8 cellular contexts compared by ENCODE assay signal in the genomic region with DNA sequence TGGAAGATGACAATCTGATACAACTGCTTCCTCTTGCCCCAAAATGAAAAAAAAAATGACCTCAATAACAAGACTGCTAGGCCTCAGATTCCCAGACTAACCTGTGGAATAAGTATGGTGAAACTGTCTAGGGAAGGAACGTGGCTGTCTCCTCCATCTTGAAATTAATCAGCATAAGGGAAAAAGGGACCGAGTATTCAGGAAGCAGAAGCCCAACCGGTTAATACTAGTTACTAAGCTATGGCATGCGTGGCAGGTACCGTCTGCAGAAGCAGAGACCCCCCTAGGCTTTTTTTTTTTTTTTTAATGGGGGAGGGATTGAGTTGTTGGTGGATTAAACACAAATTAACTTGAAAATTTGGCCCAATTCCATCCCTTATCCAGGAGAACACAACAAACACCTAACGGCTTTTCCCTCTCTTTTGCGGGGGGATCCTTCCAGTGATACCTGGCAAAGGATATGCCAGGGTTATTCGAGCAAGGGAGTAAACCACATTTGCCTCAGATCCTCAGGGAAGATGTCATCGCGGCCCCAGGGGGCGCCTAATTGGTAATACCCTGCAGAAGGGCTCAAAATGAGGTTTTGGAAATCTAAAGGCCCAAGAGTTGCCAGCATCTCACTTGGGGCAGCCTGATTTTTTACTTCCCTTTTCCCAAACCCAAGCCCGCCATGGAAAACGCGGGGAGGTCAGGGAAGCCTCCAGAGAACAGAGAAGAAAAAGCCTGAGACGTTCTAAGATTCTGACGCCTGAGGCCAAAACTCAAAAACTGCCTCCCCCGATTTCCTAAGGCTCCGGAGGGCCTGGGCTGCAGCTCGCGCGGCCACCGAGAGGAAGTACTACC. TPM values are rescaled to one million over a fixed set of nuclear protein-coding genes. Genes with fewer than 3 reads are reported as not detected.
DNase-seq lines count a peak whose midpoint lies in the region; ATAC-seq and TF ChIP-seq lines count a peak whose summit lies in the region.

No MANE protein-coding gene starts in this region.

- intact Hi-C loops in activated B cell treated with CpG ODN at 0.5 μM for 24 hours (cut with micrococcal nuclease), result loop anchor here (1.0 to 10.0 kb wide), 9 partner anchors 107 to 1814 kb away; a partner anchor contains a TSS

- no peak overlapping the region for H2BK5ac ChIP-seq in neuronal stem cell (ENCODE audit: low read length)

- H2AFZ ChIP-seq in neuronal stem cell (ENCODE audit: low read length), result no peak overlapping the region

- H2BK15ac ChIP-seq in neuronal stem cell (ENCODE audit: low read length), result no peak overlapping the region

- no CpG with 5 or more reads among the region's 22 CpGs for WGBS in neuronal stem cell (ENCODE audit: extremely low coverage in 2 of 2, insufficient read length in 2 of 2, insufficient replicate concordance in 1 of 2), 2 donors

- H3K79me1 ChIP-seq in neuronal stem cell (ENCODE audit: low read depth, low read length), result peaks cover 2% of the 10 kb centered on the region

- no peak overlapping the region for H2BK12ac ChIP-seq in neuronal stem cell (ENCODE audit: low read length)

- peak; percentile 31 for DNase-seq in ACHN
- DNase-seq in GM10248 (ENCODE audit: extremely low spot score), result no peak
- peak; percentile 9 for DNase-seq in NCI-H146 treated with DMSO at 0.1 percent for 48 hours (lab: John Stamatoyannopoulos, UW; ENCODE audit: unreplicated experiment)
- DNase-seq in activated B cell treated with CpG ODN at 0.5 μM for 24 hours, result no peak
- DNase-seq in fibroblast of the aortic adventitia (ENCODE audit: low read depth), result peak; percentile 40
- no peak for DNase-seq in neuronal stem cell (ENCODE audit: low spot score)
- DNase-seq in mesenteric fat pad (ENCODE audit: low spot score), result no peak
- DNase-seq in NCI-H187 treated with DMSO at 0.1 percent for 48 hours (lab: John Stamatoyannopoulos, UW), result no peak

- H4K8ac ChIP-seq in neuronal stem cell (ENCODE audit: low read depth, low read length), result no peak overlapping the region

- no peak overlapping the region for H2BK120ac ChIP-seq in neuronal stem cell (ENCODE audit: low read depth, low read length)

- no peak overlapping the region for H3K4ac ChIP-seq in neuronal stem cell (ENCODE audit: low read length)

- H3K4me3 Mint-ChIP-seq in activated B cell treated with CpG ODN at 0.5 μM for 24 hours, result peak overlapping the region; percentile 96

- peak overlapping the region; percentile 28 for H3K4me2 ChIP-seq in neuronal stem cell (ENCODE audit: insufficient read depth, low read length, poor library complexity, severe bottlenecking)

- peak overlapping the region; percentile 21 for H3K14ac ChIP-seq in neuronal stem cell (ENCODE audit: low read length)

- in situ Hi-C loops in ACHN (cut with HindIII; ENCODE audit: low pct_ligation_motif_present, low pct_unique_long_range_greater_than_20kb, low sequenced_read_pairs), result no loop called here

- no peak overlapping the region for H3K18ac ChIP-seq in neuronal stem cell (ENCODE audit: low read length)

- POLR2A ChIA-PET in GM10248 (lab: Yijun Ruan, JAX) (no interaction called here), activated B cell treated with CpG ODN at 0.5 μM for 24 hours (lab: Charles Lee) (interaction anchor here (0.6 to 1.0 kb wide), 5 partner anchors 8 to 661 kb away, joined by 3 to 9 read pairs (median 3); no protein-coding TSS in a partner anchor)

- no peak overlapping the region for H2AK5ac ChIP-seq in neuronal stem cell (ENCODE audit: low read depth, low read length)

- H3K36me3 Mint-ChIP-seq in activated B cell treated with CpG ODN at 0.5 μM for 24 hours (ENCODE audit: low read depth), result peaks cover 16% of the 10 kb centered on the region

- H4K91ac ChIP-seq in neuronal stem cell (ENCODE audit: low read depth, low read length, poor library complexity), result no peak overlapping the region

- H3K27ac ChIP-seq in neuronal stem cell (replicated peaks; ENCODE audit: low read length), result peak overlapping the region; percentile 81

- H3K23ac ChIP-seq in neuronal stem cell (ENCODE audit: low read depth, low read length, poor library complexity), result no peak overlapping the region

- H3K27me3 ChIP-seq in neuronal stem cell (ENCODE audit: control insufficient read depth in 3 of 3, insufficient read depth in 3 of 3, low read depth in 1 of 3, low read length in 3 of 3), result no peaks in the 10 kb centered on the region

- H3K4me3 ChIP-seq in fibroblast of the aortic adventitia (ENCODE audit: low read depth, low read length) (peak overlapping the region; percentile 80), neuronal stem cell (ENCODE audit: low read length in 2 of 2) (peak overlapping the region; percentile 67 to 99)

- TF ChIP-seq CTCF in GM10248 (IDR thresholded peaks at IDR 0.05; ENCODE audit: control extremely low read depth, extremely low read depth, low read depth, missing control alignments) (peak; percentile 8), activated B cell treated with CpG ODN at 0.5 μM for 24 hours (IDR thresholded peaks at IDR 0.05) (no peak), fibroblast of the aortic adventitia (IDR thresholded peaks at IDR 0.05; ENCODE audit: insufficient read depth, low read length) (no peak)

- H3K9me3 Mint-ChIP-seq in activated B cell treated with CpG ODN at 0.5 μM for 24 hours, result no peaks in the 10 kb centered on the region

- H3K9me3 ChIP-seq in neuronal stem cell (replicated peaks in 1 of 2; ENCODE audit: control insufficient read depth in 2 of 2, insufficient read depth in 1 of 2, low read depth in 1 of 2, low read length in 2 of 2), result peaks cover 0 to 2% of the 10 kb centered on the region in 2 donors

- peaks cover 0 to 39% of the 10 kb centered on the region in 2 donors for H3K36me3 ChIP-seq in neuronal stem cell (replicated peaks in 1 of 2; ENCODE audit: control insufficient read depth in 2 of 2, insufficient read depth in 2 of 2, low read length in 2 of 2)

- ATAC-seq in activated B cell treated with CpG ODN at 0.5 μM for 24 hours (ENCODE audit: low read depth), result no peak

- H3K4me1 ChIP-seq in neuronal stem cell (ENCODE audit: control insufficient read depth in 2 of 2, insufficient read depth in 1 of 2, low read depth in 1 of 2, low read length in 2 of 2), result peaks cover 0 to 2% of the 10 kb centered on the region in 2 donors

- CTCF ChIA-PET in GM10248 (lab: Yijun Ruan, JAX) (interaction anchor here (0.6 kb wide), 1 partner anchor 284 kb away, joined by 3 read pairs; no protein-coding TSS in a partner anchor), activated B cell treated with CpG ODN at 0.5 μM for 24 hours (lab: Charles Lee) (no interaction called here)

- peak overlapping the region; percentile 96 for H3K27ac Mint-ChIP-seq in activated B cell treated with CpG ODN at 0.5 μM for 24 hours

- no peaks in the 10 kb centered on the region for H3K27me3 Mint-ChIP-seq in activated B cell treated with CpG ODN at 0.5 μM for 24 hours

- peak overlapping the region; percentile 88 for H3K9ac ChIP-seq in neuronal stem cell (ENCODE audit: low read depth, low read length, poor library complexity)

- H3K4me1 Mint-ChIP-seq in activated B cell treated with CpG ODN at 0.5 μM for 24 hours, result peaks cover 22% of the 10 kb centered on the region

RNA-seq across cellular contexts. Expression of a gene that starts 0.9 kb away (rescaled TPM):
- 32.2 and 34.0 TPM in 2 replicates for total RNA-seq in activated B cell treated with CpG ODN at 0.5 μM for 24 hours
- total RNA-seq in fibroblast of the aortic adventitia (ENCODE audit: low replicate concordance), result 41.3 and 63.9 TPM in 2 replicates
- polyA plus RNA-seq in neuronal stem cell (2013, experiment 1 of 2), result 14.2 TPM
- polyA plus RNA-seq in neuronal stem cell (2013, experiment 2 of 2), result 14.7 TPM
- 36.6 TPM for total RNA-seq in mesenteric fat pad

Comparison
In these comparisons a context has a peak if more than half of its experiments do, and no peak if none do; other contexts are left out.
1. DNase-seq: peak in ACHN (single experiment), NCI-H146 treated with DMSO at 0.1 percent for 48 hours (single experiment) and fibroblast of the aortic adventitia (single experiment); none in GM10248 (single experiment), activated B cell treated with CpG ODN at 0.5 μM for 24 hours (single experiment), neuronal stem cell (single experiment), mesenteric fat pad (single experiment) and NCI-H187 treated with DMSO at 0.1 percent for 48 hours (single experiment).